ENCODE assay signal across 8 cellular contexts in the genomic region with DNA sequence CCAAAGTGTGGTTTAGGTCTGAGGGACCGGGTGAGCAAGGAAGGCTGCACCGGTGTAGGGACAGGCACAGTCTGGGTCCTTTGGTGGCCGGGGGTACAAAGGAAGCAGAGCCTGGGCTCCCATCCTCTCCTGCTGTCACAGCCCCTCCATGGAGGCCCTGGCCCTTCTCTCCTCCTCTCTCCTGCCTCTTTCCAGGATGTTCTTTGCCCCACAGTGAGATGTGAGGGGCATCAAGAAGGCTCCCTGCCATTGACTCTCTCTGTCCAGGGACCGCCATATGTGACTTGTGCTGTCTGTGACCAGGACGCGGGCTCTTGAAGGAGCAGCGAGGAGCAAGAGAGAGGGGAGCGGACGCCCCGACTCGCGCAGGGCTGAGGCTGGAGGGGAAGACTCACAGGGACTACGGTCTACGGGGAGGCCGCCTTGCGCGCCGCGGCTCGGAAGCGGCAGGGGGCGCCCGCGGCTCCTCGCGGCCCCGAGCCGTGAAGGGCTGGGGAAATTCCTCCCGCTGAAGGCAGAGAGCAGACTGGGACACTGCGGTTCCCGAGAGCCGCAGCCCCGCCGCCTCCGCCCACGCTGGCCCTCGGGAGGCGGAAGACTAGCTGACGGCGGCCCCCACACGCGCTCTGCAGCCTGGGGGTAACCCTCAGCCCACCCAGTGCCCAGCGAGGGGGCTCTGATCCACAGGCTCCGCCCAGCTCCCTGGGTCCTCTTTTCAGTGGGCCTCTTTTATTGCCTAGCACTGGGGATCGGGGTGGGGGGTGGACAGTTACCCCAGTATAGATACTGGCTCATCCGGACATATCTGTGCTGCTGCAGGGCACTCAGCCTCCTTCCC. TPM values are rescaled to one million over a fixed set of nuclear protein-coding genes. Genes with fewer than 3 reads are reported as not detected.
DNase-seq lines count a peak whose midpoint lies in the region; ATAC-seq and TF ChIP-seq lines count a peak whose summit lies in the region.

No MANE protein-coding gene starts in this region.

- no peaks in the 10 kb centered on the region for H3K4me1 ChIP-seq in endocrine pancreas (ENCODE audit: control insufficient read depth, insufficient read depth, low read length)
- peaks cover 8% of the 10 kb centered on the region for H3K4me1 ChIP-seq in mesodermal cell (ENCODE audit: control insufficient read depth, insufficient read depth, low read length, poor library complexity, severe bottlenecking)

- no peaks in the 10 kb centered on the region for H3K36me3 ChIP-seq in endocrine pancreas (ENCODE audit: control insufficient read depth, insufficient read depth, low read length)
- no peaks in the 10 kb centered on the region for H3K36me3 ChIP-seq in mesodermal cell (ENCODE audit: control insufficient read depth, insufficient read depth, low read length)

- no peak overlapping the region for H3K27ac ChIP-seq in mesodermal cell (ENCODE audit: low read depth, low read length, severe bottlenecking)

- no peaks in the 10 kb centered on the region for H3K9me3 ChIP-seq in endocrine pancreas (ENCODE audit: control insufficient read depth, low read length)
- H3K9me3 ChIP-seq in mesodermal cell (ENCODE audit: control insufficient read depth, low read length) = no peaks in the 10 kb centered on the region

- peak overlapping the region; percentile 15 for H3K9ac ChIP-seq in endocrine pancreas (ENCODE audit: control insufficient read depth, insufficient read depth, low read length)

- H3K4me3 ChIP-seq in endocrine pancreas (ENCODE audit: control insufficient read depth, insufficient read depth, low read length) (no peak overlapping the region), mesodermal cell (ENCODE audit: extremely low read depth, insufficient read depth, low read length, poor library complexity, severe bottlenecking) (peak overlapping the region; percentile 17)

- H3K36me3 Mint-ChIP-seq in CD14-positive monocyte = no peaks in the 10 kb centered on the region

- peak overlapping the region; percentile 62 to 75 for H3K4me3 Mint-ChIP-seq in CD14-positive monocyte

- peaks cover 5% of the 10 kb centered on the region for H3K4me1 Mint-ChIP-seq in CD14-positive monocyte

- intact Hi-C loops in CD14-positive monocyte (cut with micrococcal nuclease) = loop anchor here (5.0 kb wide), 2 partner anchors 330 to 335 kb away; no protein-coding TSS in a partner anchor

- no peaks in the 10 kb centered on the region for H3K27me3 ChIP-seq in endocrine pancreas (ENCODE audit: control insufficient read depth, insufficient read depth, low read length)

- peak; percentile 97 for ATAC-seq in GM19328 (IDR thresholded peaks at IDR 0.05; ENCODE audit: unreplicated experiment)
- peak; percentile 93 for ATAC-seq in HG03460 (IDR thresholded peaks at IDR 0.05; ENCODE audit: unreplicated experiment)

- TF ChIP-seq CTCF in CD14-positive monocyte (IDR thresholded peaks at IDR 0.05) = peak; percentile 94

- DNase-seq in CD14-positive monocyte (ENCODE audit: low spot score) (peak; percentile 61), NCI-H748 treated with DMSO at 0.1 percent for 48 hours (lab: John Stamatoyannopoulos, UW) (peak; percentile 65)
- DNase-seq in activated CD8-positive, alpha-beta memory T cell treated with anti-CD3 and anti-CD28 coated beads for 1 hour (ENCODE audit: extremely low read depth in 1 of 2, low read depth in 1 of 2) = peak; percentile 32 to 67
- peak; percentile 56 to 69 for DNase-seq in stimulated activated CD8-positive, alpha-beta memory T cell treated with anti-CD3 and anti-CD28 coated beads, Interleukin-15, amount 100 ng/mL, for 4 hours (ENCODE audit: low read depth in 2 of 2)

- peaks cover 0 to 1% (median 0%) of the 10 kb centered on the region in 7 donors for H3K9me3 Mint-ChIP-seq in CD14-positive monocyte

- WGBS in mesodermal cell (ENCODE audit: insufficient coverage in 2 of 2), 2 experiments = 9 to 10% methylated on average over 43 to 45 of the region's 46 CpGs

- peaks cover 8 to 9% (median 8%) of the 10 kb centered on the region in 3 donors for H3K27me3 Mint-ChIP-seq in CD14-positive monocyte (ENCODE audit: low read depth in 3 of 3)

- H3K27ac Mint-ChIP-seq in CD14-positive monocyte = peak overlapping the region in 2 of 7 donors; percentile 27 to 50

RNA-seq across cellular contexts. Expression of a gene that starts 40.8 kb away (rescaled TPM):
- not detected for polyA plus RNA-seq in CD14-positive monocyte
- not detected for polyA plus RNA-seq in mesodermal cell (2013, experiment 1 of 2)
- not detected for polyA plus RNA-seq in mesodermal cell (2013, experiment 2 of 2)
